In the genomic region with DNA sequence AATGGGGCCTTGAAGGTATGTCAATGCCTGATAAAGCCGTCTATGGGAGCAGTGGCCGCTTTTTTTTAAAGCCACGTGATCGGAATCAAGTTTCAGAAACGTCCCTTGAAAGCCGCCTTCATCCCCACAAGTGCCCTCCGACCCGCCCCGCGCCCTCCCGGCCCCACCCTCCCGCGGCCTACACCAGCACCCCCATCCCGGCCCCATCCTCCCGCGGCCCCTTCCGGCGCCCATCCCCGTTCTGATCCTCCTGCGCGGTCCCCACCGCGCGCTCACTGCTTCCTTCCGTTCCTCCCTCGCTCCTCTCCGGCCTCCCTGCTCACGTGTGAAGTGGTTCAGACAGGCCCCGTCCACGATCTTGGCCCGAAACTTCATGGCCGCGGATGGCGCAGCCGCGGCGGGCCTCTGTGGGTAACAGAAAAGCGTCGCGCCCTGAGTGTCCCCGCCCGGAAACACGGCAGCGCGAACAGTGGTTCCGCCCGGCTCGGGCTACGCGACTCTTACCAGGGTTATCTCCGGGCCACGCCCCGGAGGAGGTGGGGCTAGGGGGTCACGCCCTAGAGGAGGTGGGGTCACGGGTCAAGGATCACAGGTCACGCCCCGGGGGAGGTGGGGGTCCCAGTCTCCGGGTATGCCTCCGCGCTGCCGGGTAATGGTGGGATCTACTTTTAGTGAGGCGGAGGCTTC, we compare ENCODE assay signal across 1 cellular context.
TF ChIP-seq lines count a peak whose summit lies in the region.

HUS1 (minus strand) TSS at position 471 of the 687 bp plus-strand sequence; CDS start at position 375, 96 bp downstream.

TF ChIP-seq in HepG2, 621 proteins besides CTCF, POLR2A, EP300 and RAD21 (continued from another document and continues in another):
- TF ChIP-seq, protein P1, sequence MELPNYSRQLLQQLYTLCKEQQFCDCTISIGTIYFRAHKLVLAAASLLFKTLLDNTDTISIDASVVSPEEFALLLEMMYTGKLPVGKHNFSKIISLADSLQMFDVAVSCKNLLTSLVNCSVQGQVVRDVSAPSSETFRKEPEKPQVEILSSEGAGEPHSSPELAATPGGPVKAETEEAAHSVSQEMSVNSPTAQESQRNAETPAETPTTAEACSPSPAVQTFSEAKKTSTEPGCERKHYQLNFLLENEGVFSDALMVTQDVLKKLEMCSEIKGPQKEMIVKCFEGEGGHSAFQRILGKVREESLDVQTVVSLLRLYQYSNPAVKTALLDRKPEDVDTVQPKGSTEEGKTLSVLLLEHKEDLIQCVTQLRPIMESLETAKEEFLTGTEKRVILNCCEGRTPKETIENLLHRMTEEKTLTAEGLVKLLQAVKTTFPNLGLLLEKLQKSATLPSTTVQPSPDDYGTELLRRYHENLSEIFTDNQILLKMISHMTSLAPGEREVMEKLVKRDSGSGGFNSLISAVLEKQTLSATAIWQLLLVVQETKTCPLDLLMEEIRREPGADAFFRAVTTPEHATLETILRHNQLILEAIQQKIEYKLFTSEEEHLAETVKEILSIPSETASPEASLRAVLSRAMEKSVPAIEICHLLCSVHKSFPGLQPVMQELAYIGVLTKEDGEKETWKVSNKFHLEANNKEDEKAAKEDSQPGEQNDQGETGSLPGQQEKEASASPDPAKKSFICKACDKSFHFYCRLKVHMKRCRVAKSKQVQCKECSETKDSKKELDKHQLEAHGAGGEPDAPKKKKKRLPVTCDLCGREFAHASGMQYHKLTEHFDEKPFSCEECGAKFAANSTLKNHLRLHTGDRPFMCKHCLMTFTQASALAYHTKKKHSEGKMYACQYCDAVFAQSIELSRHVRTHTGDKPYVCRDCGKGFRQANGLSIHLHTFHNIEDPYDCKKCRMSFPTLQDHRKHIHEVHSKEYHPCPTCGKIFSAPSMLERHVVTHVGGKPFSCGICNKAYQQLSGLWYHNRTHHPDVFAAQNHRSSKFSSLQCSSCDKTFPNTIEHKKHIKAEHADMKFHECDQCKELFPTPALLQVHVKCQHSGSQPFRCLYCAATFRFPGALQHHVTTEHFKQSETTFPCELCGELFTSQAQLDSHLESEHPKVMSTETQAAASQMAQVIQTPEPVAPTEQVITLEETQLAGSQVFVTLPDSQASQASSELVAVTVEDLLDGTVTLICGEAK (IDR thresholded peaks at IDR 0.05) = peak; percentile 65
- TF ChIP-seq, protein P1 (CRISPR knock-in tag; IDR thresholded peaks at IDR 0.05) = peak; percentile 88
- TF ChIP-seq NRL (CRISPR knock-in tag; IDR thresholded peaks at IDR 0.05; ENCODE audit: borderline replicate concordance) (peak; percentile 96), CSRNP1 (CRISPR knock-in tag; IDR thresholded peaks at IDR 0.05) (no peak), SPEN (CRISPR knock-in tag; IDR thresholded peaks at IDR 0.05; ENCODE audit: low read depth) (peak; percentile 96), ZNF678 (CRISPR knock-in tag; IDR thresholded peaks at IDR 0.05) (peak; percentile 83; the same call in 1 of the 2 replicates), ZNF263 (CRISPR knock-in tag; IDR thresholded peaks at IDR 0.05) (peak; percentile 79), RBFOX2 (IDR thresholded peaks at IDR 0.05; ENCODE audit: low read depth, low read length) (peak; percentile 96), ZNF225 (CRISPR knock-in tag; IDR thresholded peaks at IDR 0.05) (peak; percentile 93), NR1H2 (CRISPR knock-in tag; IDR thresholded peaks at IDR 0.05; ENCODE audit: borderline replicate concordance, low read depth) (no peak), MED8 (CRISPR knock-in tag; IDR thresholded peaks at IDR 0.05; ENCODE audit: insufficient replicate concordance) (peak; percentile 89), ISL2 (CRISPR knock-in tag; IDR thresholded peaks at IDR 0.05) (peak; percentile 70; the same call in 1 of the 2 replicates), GZF1 (CRISPR knock-in tag; IDR thresholded peaks at IDR 0.05) (0 out of 2 replicates have a peak, but pooled peaks have one; percentile 55), U2AF1 (optimal IDR thresholded peaks at IDR 0.05; ENCODE audit: low read depth, low read length) (peak; percentile 91), PRMT3 (CRISPR knock-in tag; IDR thresholded peaks at IDR 0.05; ENCODE audit: borderline replicate concordance, low read depth) (no peak), ADNP (CRISPR knock-in tag; IDR thresholded peaks at IDR 0.05) (no peak), KLF6 (CRISPR knock-in tag; IDR thresholded peaks at IDR 0.05) (no peak), MATR3 (CRISPR knock-in tag; IDR thresholded peaks at IDR 0.05) (no peak), PAX8 (CRISPR knock-in tag; IDR thresholded peaks at IDR 0.05; ENCODE audit: borderline replicate concordance) (peak; percentile 36; the same call in 1 of the 2 replicates), RBM22 (optimal IDR thresholded peaks at IDR 0.05; ENCODE audit: low read length) (no peak), SRSF9 (IDR thresholded peaks at IDR 0.05; ENCODE audit: borderline replicate concordance, insufficient read depth, low read depth, low read length, poor library complexity, severe bottlenecking) (no peak), IRX3 (CRISPR knock-in tag; IDR thresholded peaks at IDR 0.05; ENCODE audit: borderline replicate concordance, low read depth) (0 out of 2 replicates have a peak, but pooled peaks have one; percentile 49), SETDB1 (CRISPR knock-in tag; IDR thresholded peaks at IDR 0.05; ENCODE audit: borderline replicate concordance) (no peak), MAFG (CRISPR knock-in tag; IDR thresholded peaks at IDR 0.05) (no peak), STAG1 (CRISPR knock-in tag; IDR thresholded peaks at IDR 0.05) (no peak), ZNF124 (CRISPR knock-in tag; IDR thresholded peaks at IDR 0.05) (peak; percentile 97), MBNL3 (CRISPR knock-in tag; conservative IDR thresholded peaks at IDR 0.05) (no peak), ZFP36 (IDR thresholded peaks at IDR 0.05; ENCODE audit: borderline replicate concordance, low read depth, low read length, partially characterized antibody) (no peak), GFI1 (CRISPR knock-in tag; IDR thresholded peaks at IDR 0.05; ENCODE audit: borderline replicate concordance) (peak; percentile 76; the same call in 1 of the 2 replicates), ZNF232 (CRISPR knock-in tag; IDR thresholded peaks at IDR 0.05; ENCODE audit: borderline replicate concordance) (peak; percentile 76; the same call in 1 of the 2 replicates), ZNF160 (CRISPR knock-in tag; IDR thresholded peaks at IDR 0.05) (peak; percentile 83)
- TF ChIP-seq, protein P2, sequence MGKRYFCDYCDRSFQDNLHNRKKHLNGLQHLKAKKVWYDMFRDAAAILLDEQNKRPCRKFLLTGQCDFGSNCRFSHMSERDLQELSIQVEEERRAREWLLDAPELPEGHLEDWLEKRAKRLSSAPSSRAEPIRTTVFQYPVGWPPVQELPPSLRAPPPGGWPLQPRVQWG (CRISPR knock-in tag; IDR thresholded peaks at IDR 0.05; ENCODE audit: borderline replicate concordance, low read depth) = no peak
- TF ChIP-seq, protein P3, sequence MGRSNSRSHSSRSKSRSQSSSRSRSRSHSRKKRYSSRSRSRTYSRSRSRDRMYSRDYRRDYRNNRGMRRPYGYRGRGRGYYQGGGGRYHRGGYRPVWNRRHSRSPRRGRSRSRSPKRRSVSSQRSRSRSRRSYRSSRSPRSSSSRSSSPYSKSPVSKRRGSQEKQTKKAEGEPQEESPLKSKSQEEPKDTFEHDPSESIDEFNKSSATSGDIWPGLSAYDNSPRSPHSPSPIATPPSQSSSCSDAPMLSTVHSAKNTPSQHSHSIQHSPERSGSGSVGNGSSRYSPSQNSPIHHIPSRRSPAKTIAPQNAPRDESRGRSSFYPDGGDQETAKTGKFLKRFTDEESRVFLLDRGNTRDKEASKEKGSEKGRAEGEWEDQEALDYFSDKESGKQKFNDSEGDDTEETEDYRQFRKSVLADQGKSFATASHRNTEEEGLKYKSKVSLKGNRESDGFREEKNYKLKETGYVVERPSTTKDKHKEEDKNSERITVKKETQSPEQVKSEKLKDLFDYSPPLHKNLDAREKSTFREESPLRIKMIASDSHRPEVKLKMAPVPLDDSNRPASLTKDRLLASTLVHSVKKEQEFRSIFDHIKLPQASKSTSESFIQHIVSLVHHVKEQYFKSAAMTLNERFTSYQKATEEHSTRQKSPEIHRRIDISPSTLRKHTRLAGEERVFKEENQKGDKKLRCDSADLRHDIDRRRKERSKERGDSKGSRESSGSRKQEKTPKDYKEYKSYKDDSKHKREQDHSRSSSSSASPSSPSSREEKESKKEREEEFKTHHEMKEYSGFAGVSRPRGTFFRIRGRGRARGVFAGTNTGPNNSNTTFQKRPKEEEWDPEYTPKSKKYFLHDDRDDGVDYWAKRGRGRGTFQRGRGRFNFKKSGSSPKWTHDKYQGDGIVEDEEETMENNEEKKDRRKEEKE (IDR thresholded peaks at IDR 0.05) = no peak
- TF ChIP-seq, protein P4, sequence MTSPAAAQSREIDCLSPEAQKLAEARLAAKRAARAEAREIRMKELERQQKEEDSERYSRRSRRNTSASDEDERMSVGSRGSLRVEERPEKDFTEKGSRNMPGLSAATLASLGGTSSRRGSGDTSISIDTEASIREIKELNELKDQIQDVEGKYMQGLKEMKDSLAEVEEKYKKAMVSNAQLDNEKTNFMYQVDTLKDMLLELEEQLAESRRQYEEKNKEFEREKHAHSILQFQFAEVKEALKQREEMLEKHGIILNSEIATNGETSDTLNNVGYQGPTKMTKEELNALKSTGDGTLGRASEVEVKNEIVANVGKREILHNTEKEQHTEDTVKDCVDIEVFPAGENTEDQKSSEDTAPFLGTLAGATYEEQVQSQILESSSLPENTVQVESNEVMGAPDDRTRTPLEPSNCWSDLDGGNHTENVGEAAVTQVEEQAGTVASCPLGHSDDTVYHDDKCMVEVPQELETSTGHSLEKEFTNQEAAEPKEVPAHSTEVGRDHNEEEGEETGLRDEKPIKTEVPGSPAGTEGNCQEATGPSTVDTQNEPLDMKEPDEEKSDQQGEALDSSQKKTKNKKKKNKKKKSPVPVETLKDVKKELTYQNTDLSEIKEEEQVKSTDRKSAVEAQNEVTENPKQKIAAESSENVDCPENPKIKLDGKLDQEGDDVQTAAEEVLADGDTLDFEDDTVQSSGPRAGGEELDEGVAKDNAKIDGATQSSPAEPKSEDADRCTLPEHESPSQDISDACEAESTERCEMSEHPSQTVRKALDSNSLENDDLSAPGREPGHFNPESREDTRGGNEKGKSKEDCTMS (CRISPR knock-in tag; conservative IDR thresholded peaks at IDR 0.05) = no peak
- TF ChIP-seq, protein P5, sequence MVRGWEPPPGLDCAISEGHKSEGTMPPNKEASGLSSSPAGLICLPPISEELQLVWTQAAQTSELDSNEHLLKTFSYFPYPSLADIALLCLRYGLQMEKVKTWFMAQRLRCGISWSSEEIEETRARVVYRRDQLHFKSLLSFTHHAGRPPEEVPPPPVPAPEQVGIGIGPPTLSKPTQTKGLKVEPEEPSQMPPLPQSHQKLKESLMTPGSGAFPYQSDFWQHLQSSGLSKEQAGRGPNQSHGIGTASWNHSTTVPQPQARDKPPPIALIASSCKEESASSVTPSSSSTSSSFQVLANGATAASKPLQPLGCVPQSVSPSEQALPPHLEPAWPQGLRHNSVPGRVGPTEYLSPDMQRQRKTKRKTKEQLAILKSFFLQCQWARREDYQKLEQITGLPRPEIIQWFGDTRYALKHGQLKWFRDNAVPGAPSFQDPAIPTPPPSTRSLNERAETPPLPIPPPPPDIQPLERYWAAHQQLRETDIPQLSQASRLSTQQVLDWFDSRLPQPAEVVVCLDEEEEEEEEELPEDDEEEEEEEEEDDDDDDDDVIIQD (CRISPR knock-in tag; IDR thresholded peaks at IDR 0.05; ENCODE audit: low read depth) = peak; percentile 84
- TF ChIP-seq, protein P6, sequence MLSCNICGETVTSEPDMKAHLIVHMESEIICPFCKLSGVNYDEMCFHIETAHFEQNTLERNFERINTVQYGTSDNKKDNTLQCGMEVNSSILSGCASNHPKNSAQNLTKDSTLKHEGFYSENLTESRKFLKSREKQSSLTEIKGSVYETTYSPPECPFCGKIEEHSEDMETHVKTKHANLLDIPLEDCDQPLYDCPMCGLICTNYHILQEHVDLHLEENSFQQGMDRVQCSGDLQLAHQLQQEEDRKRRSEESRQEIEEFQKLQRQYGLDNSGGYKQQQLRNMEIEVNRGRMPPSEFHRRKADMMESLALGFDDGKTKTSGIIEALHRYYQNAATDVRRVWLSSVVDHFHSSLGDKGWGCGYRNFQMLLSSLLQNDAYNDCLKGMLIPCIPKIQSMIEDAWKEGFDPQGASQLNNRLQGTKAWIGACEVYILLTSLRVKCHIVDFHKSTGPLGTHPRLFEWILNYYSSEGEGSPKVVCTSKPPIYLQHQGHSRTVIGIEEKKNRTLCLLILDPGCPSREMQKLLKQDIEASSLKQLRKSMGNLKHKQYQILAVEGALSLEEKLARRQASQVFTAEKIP (CRISPR knock-in tag; IDR thresholded peaks at IDR 0.05; ENCODE audit: borderline replicate concordance) = no peak
